ENCODE assay signal across 20 cellular contexts in the genomic region with DNA sequence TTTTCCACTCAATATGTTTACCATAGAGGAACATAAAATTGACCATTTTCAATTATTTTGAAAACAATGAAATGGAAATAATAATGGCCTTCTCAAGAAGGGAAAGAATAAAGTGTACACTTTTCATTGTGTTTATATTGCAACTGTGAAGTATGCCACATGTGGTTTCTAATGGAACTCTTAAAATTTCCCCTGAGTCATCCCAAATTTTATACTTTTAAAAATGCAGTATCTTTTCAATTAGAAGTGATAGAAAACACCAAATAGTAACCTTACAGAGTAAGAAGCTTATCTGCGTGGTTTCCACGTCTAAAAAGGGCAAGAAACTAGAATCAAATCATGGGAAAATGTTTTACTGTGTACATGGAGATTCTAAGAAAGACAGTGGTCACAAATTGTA.
A peak's percentile ranks its signal among the peaks of the same experiment; 100 is the strongest.
DNase-seq lines count a peak whose midpoint lies in the region; ATAC-seq, FAIRE-seq and TF ChIP-seq lines count a peak whose summit lies in the region.
"Had no signal": no experiment of that assay in that cellular context is flagged by ENCODE, and none has a peak within 500 bp of the region (broad histone marks: within the 10 kb centered on the region; RNA-seq: fewer than 3 reads in every experiment).

No MANE protein-coding gene starts in this region.

- no peak for FAIRE-seq in astrocyte (lab: Jason Lieb, UNC)
- FAIRE-seq: GM19239 had no signal

- no peaks in the 10 kb centered on the region for H4K20me1 ChIP-seq in astrocyte (ENCODE audit: insufficient read depth, low read length)

- peaks cover 10% of the 10 kb centered on the region for H3K4me1 ChIP-seq in astrocyte (ENCODE audit: insufficient read depth, low read length)

- H3K27me3 Mint-ChIP-seq in astrocyte (ENCODE audit: low read depth, unreplicated experiment) = no peaks in the 10 kb centered on the region

- ATAC-seq in stimulated activated naive CD8-positive, alpha-beta T cell treated with anti-CD3 and anti-CD28 coated beads, Interleukin-15, Interleukin-2, amounts not matched to agents 100 U/mL and 50 U/mL, for 24 hours = no peak
- no peak for ATAC-seq in GM21367 (IDR thresholded peaks at IDR 0.05; ENCODE audit: unreplicated experiment)
- ATAC-seq: Panc1 had no signal

- no peaks in the 10 kb centered on the region for H3K36me3 Mint-ChIP-seq in astrocyte (ENCODE audit: low read depth, unreplicated experiment)

- H3K4me1 Mint-ChIP-seq in astrocyte (ENCODE audit: low read depth, unreplicated experiment) = peaks cover 33% of the 10 kb centered on the region

- H3K9me3 Mint-ChIP-seq in astrocyte (ENCODE audit: unreplicated experiment) = no peaks in the 10 kb centered on the region

- no peak overlapping the region for H3K9ac ChIP-seq in astrocyte (ENCODE audit: low read length)
- H3K9ac ChIP-seq: KMS-11 had no signal

- no peak overlapping the region for H2AFZ ChIP-seq in astrocyte (ENCODE audit: low read depth, low read length)

- H3K4me2 ChIP-seq in astrocyte (ENCODE audit: low read length) = no peak overlapping the region
- H3K4me2 ChIP-seq: KMS-11 had no signal

- no peak overlapping the region for H3K4me3 ChIP-seq in AG10803 (ENCODE audit: low read length)
- no peak overlapping the region for H3K4me3 ChIP-seq in astrocyte (ENCODE audit: insufficient read depth, low read depth, low read length)

- no peak overlapping the region for H3K4me3 Mint-ChIP-seq in astrocyte (ENCODE audit: unreplicated experiment)

- H3K27ac ChIP-seq in astrocyte (ENCODE audit: low read depth, low read length) = no peak overlapping the region
- H3K27ac ChIP-seq: C4-2B, KMS-11 had no signal

- no peaks in the 10 kb centered on the region for H3K79me2 ChIP-seq in astrocyte (ENCODE audit: insufficient read depth, low read length)

- no peaks in the 10 kb centered on the region for H3K27me3 ChIP-seq in astrocyte (ENCODE audit: insufficient read depth, low read length)

- H3K36me3 ChIP-seq in astrocyte (ENCODE audit: insufficient read depth, low read length) = no peaks in the 10 kb centered on the region

- no peaks in the 10 kb centered on the region for H3K9me3 ChIP-seq in astrocyte (ENCODE audit: insufficient read depth, low read depth, low read length)

- TF ChIP-seq CTCF in AG10803 (conservative IDR thresholded peaks at IDR 0.05; ENCODE audit: low read length) (no peak), astrocyte (IDR thresholded peaks at IDR 0.05; ENCODE audit: insufficient read depth, low read depth, low read length) (no peak)

- H3K27ac Mint-ChIP-seq in astrocyte (ENCODE audit: unreplicated experiment) = no peak overlapping the region

- DNase-seq in AG10803 (ENCODE audit: low read depth) = peak; percentile 9
- DNase-seq in HCEC 1CT = peak; percentile 47
- peak; percentile 59 for DNase-seq in astrocyte (ENCODE audit: low read depth)
- DNase-seq in fibroblast of peridontal ligament (ENCODE audit: extremely low read depth) = peak; percentile 43
- no peak for DNase-seq in activated gamma-delta T cell (lab: John Stamatoyannopoulos, UW)
- no peak for DNase-seq in mucosa of gallbladder (ENCODE audit: low spot score)
- DNase-seq in stimulated activated naive CD8-positive, alpha-beta T cell treated with anti-CD3 and anti-CD28 coated beads, Interleukin-15, Interleukin-2, amounts not matched to agents 100 U/mL and 50 U/mL, for 24 hours = no peak
- DNase-seq: 8988T, GF-D8, H7, NCI-H1105 treated with DMSO at 0.1 percent for 48 hours, NCI-H2029 treated with DMSO at 0.1 percent for 48 hours, NCI-H226, NCI-H524, NCI-H774 had no signal

Comparison
In these comparisons a context has a peak if more than half of its experiments do, and no peak if none do; other contexts are left out.
1. DNase-seq: peak in AG10803 (single experiment), HCEC 1CT (single experiment), astrocyte (single experiment) and fibroblast of peridontal ligament (single experiment); none in activated gamma-delta T cell (single experiment), mucosa of gallbladder (single experiment) and stimulated activated naive CD8-positive, alpha-beta T cell treated with anti-CD3 and anti-CD28 coated beads, Interleukin-15, Interleukin-2, amounts not matched to agents 100 U/mL and 50 U/mL, for 24 hours (single experiment).